8 cellular contexts compared by ENCODE assay signal in genomic region chr2:230225486-230225885, GRCh38. TPM values are rescaled to one million over a fixed set of nuclear protein-coding genes. Genes with fewer than 3 reads are reported as not detected.
DNase-seq lines count a peak whose midpoint lies in the region; ATAC-seq and TF ChIP-seq lines count a peak whose summit lies in the region.

Gene SP140, plus strand, starts transcription at chr2:230225736. Its CDS starts 109 bp downstream, at chr2:230225845.

- peaks cover 14% of the 10 kb centered on the region for H3K36me3 Mint-ChIP-seq in activated T-cell treated with anti-CD3 and anti-CD28 coated beads, Interleukin-2, amount 50 U/mL, for 4 hours (ENCODE audit: insufficient read depth)

- H3K4me1 ChIP-seq in lung (ENCODE audit: control insufficient read depth in 2 of 2, insufficient read depth in 2 of 2, low read length in 2 of 2) = peaks cover 0 to under 1% of the 10 kb centered on the region in 2 donors

- H3K9me3 ChIP-seq in lung (ENCODE audit: control insufficient read depth in 2 of 2, insufficient read depth in 1 of 2, low read length in 1 of 2) = no peaks in the 10 kb centered on the region

- H3K4me3 ChIP-seq in lung = no peak within 1 kb of the TSS

- TF ChIP-seq CTCF in lung (IDR thresholded peaks at IDR 0.05; ENCODE audit: control extremely low read depth, extremely low read depth) = no peak

- ATAC-seq in HG03565 (IDR thresholded peaks at IDR 0.05; ENCODE audit: unreplicated experiment) (peak; percentile 59), lung (ENCODE audit: insufficient read depth, low FRiP score) (peak; percentile 47)
- peak; percentile 95 to 96 for ATAC-seq in activated T-cell treated with anti-CD3 and anti-CD28 coated beads, Interleukin-2, amount 50 U/mL, for 4 hours

- H3K27me3 ChIP-seq in lung (ENCODE audit: control insufficient read depth, insufficient read depth) = no peaks in the 10 kb centered on the region

- peak within 1 kb of the TSS in 1 of 2 donors; percentile 49 for H3K27ac ChIP-seq in lung (ENCODE audit: low read depth in 1 of 2, low read length in 1 of 2)

- H3K36me3 ChIP-seq in lung (ENCODE audit: control insufficient read depth in 2 of 2, insufficient read depth in 2 of 2, low read length in 2 of 2) = no peaks in the 10 kb centered on the region

- peaks cover 70% of the 10 kb centered on the region for H3K4me1 Mint-ChIP-seq in activated T-cell treated with anti-CD3 and anti-CD28 coated beads, Interleukin-2, amount 50 U/mL, for 4 hours (ENCODE audit: low read depth)

- no peaks in the 10 kb centered on the region for H3K27me3 Mint-ChIP-seq in activated T-cell treated with anti-CD3 and anti-CD28 coated beads, Interleukin-2, amount 50 U/mL, for 4 hours (ENCODE audit: low read depth)

- peak within 1 kb of the TSS; percentile 90 for H3K4me3 Mint-ChIP-seq in activated T-cell treated with anti-CD3 and anti-CD28 coated beads, Interleukin-2, amount 50 U/mL, for 4 hours

- H3K9me3 Mint-ChIP-seq in activated T-cell treated with anti-CD3 and anti-CD28 coated beads, Interleukin-2, amount 50 U/mL, for 4 hours = peaks cover 8% of the 10 kb centered on the region

- peak; percentile 57 for DNase-seq in NK-92 treated with Interleukin-12 subunit alpha and Interleukin-12 subunit beta, amount 100 ng/mL, for 24 hours (lab: John Stamatoyannopoulos, UW)
- no peak for DNase-seq in NK-92 (lab: John Stamatoyannopoulos, UW; ENCODE audit: unreplicated experiment)
- DNase-seq in activated T-cell treated with anti-CD3 and anti-CD28 coated beads, Interleukin-2, amount 50 U/mL, for 4 hours = peak; percentile 68
- DNase-seq in lung (ENCODE audit: low spot score) = peak; percentile 39
- DNase-seq in stimulated activated naive CD4-positive, alpha-beta T cell treated with Interleukin-2 at 50 U/mL for 16 hours (lab: John Stamatoyannopoulos, UW) = peak; percentile 77
- DNase-seq in NCI-H2029 treated with DMSO at 0.1 percent for 48 hours (lab: John Stamatoyannopoulos, UW) = no peak
- no peak for DNase-seq in SK-N-DZ (ENCODE audit: low spot score)

- WGBS in lung, 2 donors = 34 to 61% methylated on average over 8 of the region's 8 CpGs

RNA-seq across cellular contexts. Expression of gene SP140, which starts in this region (rescaled TPM):
- 10 to 100 TPM; 38.4 to 50.6 (median 43.9) TPM for total RNA-seq in activated T-cell treated with anti-CD3 and anti-CD28 coated beads, Interleukin-2, amount 50 U/mL, for 4 hours
- total RNA-seq in lung = 1 to 10 TPM; 5.5 to 6.7 TPM
- 1 to 10 TPM; 2.9 to 6.5 TPM for polyA plus RNA-seq in lung
- not detected in 2 replicates for polyA plus RNA-seq in SK-N-DZ (2014; cell fraction: cytosol; rRNA removed)
- not detected in 2 replicates for polyA plus RNA-seq in SK-N-DZ (2014; cell fraction: nucleus; rRNA removed)

Comparison
In these comparisons a context has a peak if more than half of its experiments do, and no peak if none do; other contexts are left out.
1. RNA of gene SP140 (total RNA-seq): 38.4 to 50.6 TPM in activated T-cell treated with anti-CD3 and anti-CD28 coated beads, Interleukin-2, amount 50 U/mL, for 4 hours; 5.5 to 6.7 TPM in lung; every median in the first group is over 4 times any median in the second.
2. DNase-seq: peak in NK-92 treated with Interleukin-12 subunit alpha and Interleukin-12 subunit beta, amount 100 ng/mL, for 24 hours (single experiment), activated T-cell treated with anti-CD3 and anti-CD28 coated beads, Interleukin-2, amount 50 U/mL, for 4 hours (single experiment), lung (single experiment) and stimulated activated naive CD4-positive, alpha-beta T cell treated with Interleukin-2 at 50 U/mL for 16 hours (single experiment); none in NK-92 (single experiment), NCI-H2029 treated with DMSO at 0.1 percent for 48 hours (single experiment) and SK-N-DZ (single experiment).
3. Peak in every context shown above with its lines, with median percentiles within 50 percentile points of each other: ATAC-seq.